Comparison of ENCODE assay signal across 36 cellular contexts in the genomic region with DNA sequence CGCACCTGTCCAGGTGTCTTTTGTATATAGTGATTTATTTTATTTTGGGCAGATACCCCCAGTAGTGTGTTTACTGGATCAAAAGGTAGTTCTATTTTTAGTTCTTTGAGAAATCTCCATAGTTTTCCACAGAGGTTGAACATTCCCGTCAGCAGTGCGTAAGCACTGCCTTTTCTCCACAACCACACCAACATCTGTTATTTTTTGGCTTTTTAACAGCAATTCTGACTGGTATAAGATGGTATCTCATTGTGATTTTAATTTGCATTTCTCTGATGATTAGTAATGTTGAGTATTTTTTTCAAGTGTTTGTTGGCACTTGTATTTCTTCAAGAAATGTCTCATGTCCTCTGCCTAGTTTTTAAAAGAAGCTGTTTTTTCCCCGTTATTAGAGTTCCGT.
"Had no signal": no experiment of that assay in that cellular context is flagged by ENCODE, and none has a peak within 500 bp of the region (broad histone marks: within the 10 kb centered on the region; RNA-seq: fewer than 3 reads in every experiment).

No MANE protein-coding gene starts in this region.

- H3K4me3 Mint-ChIP-seq: activated B cell treated with CpG ODN at 0.5 μM for 24 hours; activated CD4-positive, alpha-beta memory T cell treated with anti-CD3 and anti-CD28 coated beads for 36 hours; activated CD4-positive, alpha-beta T cell treated with anti-CD3 and anti-CD28 coated beads, Interleukin-2, amount 10 ng/mL, durations not matched to agents 24 days and 14 days; activated CD8-positive, alpha-beta T cell treated with anti-CD3 and anti-CD28 coated beads for 36 hours; activated naive CD4-positive, alpha-beta T cell treated with anti-CD3 and anti-CD28 coated beads, Interleukin-2, amount 10 ng/mL, durations not matched to agents 7 days and 5 days; activated naive CD4-positive, alpha-beta T cell treated with anti-CD3 and anti-CD28 coated beads, Interleukin-2, amount 50 U/mL, for 24 hours; activated naive CD8-positive, alpha-beta T cell; activated naive CD8-positive, alpha-beta T cell treated with anti-CD3 and anti-CD28 coated beads, Interleukin-2, amount 10 ng/mL, durations not matched to agents 7 days and 5 days; activated naive CD8-positive, alpha-beta T cell treated with anti-CD3 and anti-CD28 coated beads, Interleukin-2, amount 50 U/mL, for 24 hours; activated T-cell treated with anti-CD3 and anti-CD28 coated beads, Interleukin-2, amount 50 U/mL, for 4 hours; activated T-cell treated with anti-CD3 and anti-CD28 coated beads, Interleukin-2, amount 50 U/mL, for 72 hours; activated T-helper 1 cell treated with anti-CD3 and anti-CD28 coated beads, Interleukin-12 subunit alpha, Interleukin-12 subunit beta, Interleukin-2, Interleukin-4 antibody, amounts not matched to agents 30 ng/mL and 10 ng/mL and 1 ng/mL, durations not matched to agents 14 hours and 24 hours and 36 hours; T-helper 1 cell treated with Interleukin-12 subunit alpha and Interleukin-12 subunit beta and Interleukin-4 antibody, amounts not matched to agents 30 μg/mL and 1 μg/mL, for 36 hours; T-helper 2 cell treated with Interferon-gamma antibody and Interleukin-4, amounts not matched to agents 5 μg/mL and 100 μg/mL, for 36 hours had no signal

- H3K27me3 Mint-ChIP-seq: activated B cell treated with CpG ODN at 0.5 μM for 24 hours; activated CD4-positive, alpha-beta memory T cell treated with anti-CD3 and anti-CD28 coated beads for 36 hours; activated CD4-positive, alpha-beta T cell treated with anti-CD3 and anti-CD28 coated beads, Interleukin-2, amount 10 ng/mL, durations not matched to agents 24 days and 14 days; activated CD8-positive, alpha-beta T cell treated with anti-CD3 and anti-CD28 coated beads for 36 hours; activated naive CD4-positive, alpha-beta T cell treated with anti-CD3 and anti-CD28 coated beads, Interleukin-2, amount 10 ng/mL, durations not matched to agents 7 days and 5 days; activated naive CD4-positive, alpha-beta T cell treated with anti-CD3 and anti-CD28 coated beads, Interleukin-2, amount 50 U/mL, for 24 hours; activated naive CD8-positive, alpha-beta T cell; activated naive CD8-positive, alpha-beta T cell treated with anti-CD3 and anti-CD28 coated beads, Interleukin-2, amount 10 ng/mL, durations not matched to agents 7 days and 5 days; activated naive CD8-positive, alpha-beta T cell treated with anti-CD3 and anti-CD28 coated beads, Interleukin-2, amount 50 U/mL, for 24 hours had no signal

- H3K27me3 ChIP-seq: ascending aorta, body of pancreas, brain microvascular endothelial cell, breast epithelium had no signal

- H3K4me3 ChIP-seq: ascending aorta, body of pancreas, breast epithelium had no signal

- H3K9me3 Mint-ChIP-seq: activated naive CD4-positive, alpha-beta T cell treated with anti-CD3 and anti-CD28 coated beads, Interleukin-2, amount 50 U/mL, for 24 hours had no signal

- H3K27ac ChIP-seq: ascending aorta, body of pancreas, brain microvascular endothelial cell, breast epithelium, VCaP had no signal

- H3K4me1 ChIP-seq: ascending aorta, body of pancreas, breast epithelium had no signal

- H3K9me3 ChIP-seq: body of pancreas, breast epithelium had no signal

- H3K27ac Mint-ChIP-seq: activated B cell treated with CpG ODN at 0.5 μM for 24 hours; activated CD4-positive, alpha-beta memory T cell treated with anti-CD3 and anti-CD28 coated beads for 36 hours; activated CD4-positive, alpha-beta T cell treated with anti-CD3 and anti-CD28 coated beads, Interleukin-2, amount 10 ng/mL, durations not matched to agents 24 days and 14 days; activated CD8-positive, alpha-beta T cell treated with anti-CD3 and anti-CD28 coated beads for 36 hours; activated naive CD4-positive, alpha-beta T cell treated with anti-CD3 and anti-CD28 coated beads, Interleukin-2, amount 10 ng/mL, durations not matched to agents 7 days and 5 days; activated naive CD4-positive, alpha-beta T cell treated with anti-CD3 and anti-CD28 coated beads, Interleukin-2, amount 50 U/mL, for 24 hours; activated naive CD8-positive, alpha-beta T cell; activated naive CD8-positive, alpha-beta T cell treated with anti-CD3 and anti-CD28 coated beads, Interleukin-2, amount 10 ng/mL, durations not matched to agents 7 days and 5 days; activated naive CD8-positive, alpha-beta T cell treated with anti-CD3 and anti-CD28 coated beads, Interleukin-2, amount 50 U/mL, for 24 hours; activated T-cell treated with anti-CD3 and anti-CD28 coated beads, Interleukin-2, amount 50 U/mL, for 72 hours; activated T-helper 1 cell treated with anti-CD3 and anti-CD28 coated beads, Interleukin-12 subunit alpha, Interleukin-12 subunit beta, Interleukin-2, Interleukin-4 antibody, amounts not matched to agents 30 ng/mL and 10 ng/mL and 1 ng/mL, durations not matched to agents 14 hours and 24 hours and 36 hours; activated T-helper 2 cell treated with anti-CD3 and anti-CD28 coated beads, Interferon-gamma antibody, Interleukin-2, Interleukin-4, amounts not matched to agents 10 μg/mL and 5 μg/mL and 100 μg/mL, durations not matched to agents 14 hours and 24 hours and 36 hours; T-helper 1 cell treated with Interleukin-12 subunit alpha and Interleukin-12 subunit beta and Interleukin-4 antibody, amounts not matched to agents 30 μg/mL and 1 μg/mL, for 36 hours; T-helper 2 cell treated with Interferon-gamma antibody and Interleukin-4, amounts not matched to agents 5 μg/mL and 100 μg/mL, for 36 hours had no signal

- ATAC-seq: activated CD8-positive, alpha-beta T cell treated with anti-CD3 and anti-CD28 coated beads for 36 hours; activated naive CD8-positive, alpha-beta T cell treated with anti-CD3 and anti-CD28 coated beads, Interleukin-2, amount 50 U/mL, for 24 hours; activated T-cell treated with anti-CD3 and anti-CD28 coated beads, Interleukin-2, amount 50 U/mL, for 4 hours; activated T-cell treated with anti-CD3 and anti-CD28 coated beads, Interleukin-2, amount 50 U/mL, for 72 hours; body of pancreas had no signal

- H3K36me3 ChIP-seq: ascending aorta, brain microvascular endothelial cell, breast epithelium had no signal

- DNase-seq: activated B cell treated with CpG ODN at 0.5 μM for 24 hours; activated CD4-positive, alpha-beta memory T cell treated with anti-CD3 and anti-CD28 coated beads for 36 hours; activated CD4-positive, alpha-beta T cell treated with anti-CD3 and anti-CD28 coated beads for 4 hours; activated CD4-positive, alpha-beta T cell treated with anti-CD3 and anti-CD28 coated beads, Interleukin-2, amount 10 ng/mL, durations not matched to agents 24 days and 14 days; activated CD4-positive, alpha-beta T cell treated with anti-CD3 and anti-CD28 coated beads, Interleukin-2, amount 50 U/mL, for 1 hour; activated CD4-positive, alpha-beta T cell treated with anti-CD3 and anti-CD28 coated beads, Interleukin-2, amount 50 U/mL, for 4 hours; activated CD4-positive, CD25-positive, alpha-beta regulatory T cell treated with anti-CD3 and anti-CD28 coated beads, Interleukin-2, amount 50 U/mL, for 72 hours; activated CD8-positive, alpha-beta memory T cell treated with anti-CD3 and anti-CD28 coated beads, Interleukin-2, amount 50 U/mL, for 4 hours; activated CD8-positive, alpha-beta T cell treated with anti-CD3 and anti-CD28 coated beads for 36 hours; activated effector memory CD4-positive, alpha-beta T cell treated with Interleukin-2 at 50 U/mL for 16 hours; activated gamma-delta T cell; activated naive CD4-positive, alpha-beta T cell treated with anti-CD3 and anti-CD28 coated beads, Interleukin-2, amount 10 ng/mL, durations not matched to agents 7 days and 5 days; activated naive CD4-positive, alpha-beta T cell treated with Interleukin-2 at 50 U/mL for 16 hours; activated naive CD8-positive, alpha-beta T cell treated with anti-CD3 and anti-CD28 coated beads, Interleukin-2, amount 10 ng/mL, durations not matched to agents 7 days and 5 days; activated naive CD8-positive, alpha-beta T cell treated with anti-CD3 and anti-CD28 coated beads, Interleukin-2, amount 50 U/mL, for 24 hours; activated T-cell treated with anti-CD3 and anti-CD28 coated beads for 4 hours; activated T-cell treated with anti-CD3 and anti-CD28 coated beads, Interleukin-2, amount 50 U/mL, for 1 hour; activated T-cell treated with anti-CD3 and anti-CD28 coated beads, Interleukin-2, amount 50 U/mL, for 4 hours; activated T-cell treated with anti-CD3 and anti-CD28 coated beads, Interleukin-2, amount 50 U/mL, for 72 hours; amygdala; anterior cingulate cortex; body of pancreas; brain microvascular endothelial cell; central memory CD4-positive, alpha-beta T cell; T-helper 1 cell; T-helper 2 cell; T-helper 9 cell had no signal
